In the genomic region with DNA sequence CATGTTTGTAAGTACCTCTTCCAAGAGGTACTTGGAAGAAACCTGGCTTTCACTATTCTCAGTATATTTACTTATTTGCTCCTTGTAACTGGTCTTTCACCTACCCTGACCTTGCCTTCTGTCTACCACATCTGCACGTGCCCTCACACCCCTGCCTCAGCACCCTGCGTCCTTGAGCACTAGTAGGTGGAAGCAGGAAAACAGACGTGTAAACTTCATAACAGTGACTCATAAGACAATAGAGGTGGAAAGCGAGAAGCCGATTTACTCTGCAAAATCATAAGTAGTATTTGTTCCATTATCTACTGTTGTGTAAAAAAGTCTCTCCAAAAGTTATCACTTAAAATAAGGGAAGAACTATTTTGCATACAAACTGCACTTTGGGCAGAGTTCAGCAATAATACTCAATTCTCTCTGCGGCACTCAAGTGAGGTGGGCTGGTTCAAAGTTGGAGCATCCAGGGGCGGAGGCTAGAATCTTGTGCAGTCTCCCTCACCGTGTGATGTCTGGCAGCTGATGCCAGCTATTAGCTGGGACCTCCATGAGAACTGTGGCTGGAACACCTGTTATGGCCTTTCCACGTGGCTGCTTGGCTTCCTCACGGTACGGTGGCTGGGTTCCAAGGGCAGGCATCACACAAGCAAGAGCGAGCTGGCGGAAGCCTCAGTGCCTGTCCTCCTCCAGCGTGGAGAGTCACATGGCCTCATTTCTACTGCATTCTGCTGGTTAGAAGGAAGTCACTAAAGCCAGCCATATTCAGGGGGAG, we compare ENCODE assay signal across 1 cellular context.
TF ChIP-seq lines count a peak whose summit lies in the region.

No MANE protein-coding gene starts in this region.

TF ChIP-seq in GM23338, 12 proteins besides CTCF, POLR2A, EP300 and RAD21 (continued from another document):
- TF ChIP-seq, protein P1, sequence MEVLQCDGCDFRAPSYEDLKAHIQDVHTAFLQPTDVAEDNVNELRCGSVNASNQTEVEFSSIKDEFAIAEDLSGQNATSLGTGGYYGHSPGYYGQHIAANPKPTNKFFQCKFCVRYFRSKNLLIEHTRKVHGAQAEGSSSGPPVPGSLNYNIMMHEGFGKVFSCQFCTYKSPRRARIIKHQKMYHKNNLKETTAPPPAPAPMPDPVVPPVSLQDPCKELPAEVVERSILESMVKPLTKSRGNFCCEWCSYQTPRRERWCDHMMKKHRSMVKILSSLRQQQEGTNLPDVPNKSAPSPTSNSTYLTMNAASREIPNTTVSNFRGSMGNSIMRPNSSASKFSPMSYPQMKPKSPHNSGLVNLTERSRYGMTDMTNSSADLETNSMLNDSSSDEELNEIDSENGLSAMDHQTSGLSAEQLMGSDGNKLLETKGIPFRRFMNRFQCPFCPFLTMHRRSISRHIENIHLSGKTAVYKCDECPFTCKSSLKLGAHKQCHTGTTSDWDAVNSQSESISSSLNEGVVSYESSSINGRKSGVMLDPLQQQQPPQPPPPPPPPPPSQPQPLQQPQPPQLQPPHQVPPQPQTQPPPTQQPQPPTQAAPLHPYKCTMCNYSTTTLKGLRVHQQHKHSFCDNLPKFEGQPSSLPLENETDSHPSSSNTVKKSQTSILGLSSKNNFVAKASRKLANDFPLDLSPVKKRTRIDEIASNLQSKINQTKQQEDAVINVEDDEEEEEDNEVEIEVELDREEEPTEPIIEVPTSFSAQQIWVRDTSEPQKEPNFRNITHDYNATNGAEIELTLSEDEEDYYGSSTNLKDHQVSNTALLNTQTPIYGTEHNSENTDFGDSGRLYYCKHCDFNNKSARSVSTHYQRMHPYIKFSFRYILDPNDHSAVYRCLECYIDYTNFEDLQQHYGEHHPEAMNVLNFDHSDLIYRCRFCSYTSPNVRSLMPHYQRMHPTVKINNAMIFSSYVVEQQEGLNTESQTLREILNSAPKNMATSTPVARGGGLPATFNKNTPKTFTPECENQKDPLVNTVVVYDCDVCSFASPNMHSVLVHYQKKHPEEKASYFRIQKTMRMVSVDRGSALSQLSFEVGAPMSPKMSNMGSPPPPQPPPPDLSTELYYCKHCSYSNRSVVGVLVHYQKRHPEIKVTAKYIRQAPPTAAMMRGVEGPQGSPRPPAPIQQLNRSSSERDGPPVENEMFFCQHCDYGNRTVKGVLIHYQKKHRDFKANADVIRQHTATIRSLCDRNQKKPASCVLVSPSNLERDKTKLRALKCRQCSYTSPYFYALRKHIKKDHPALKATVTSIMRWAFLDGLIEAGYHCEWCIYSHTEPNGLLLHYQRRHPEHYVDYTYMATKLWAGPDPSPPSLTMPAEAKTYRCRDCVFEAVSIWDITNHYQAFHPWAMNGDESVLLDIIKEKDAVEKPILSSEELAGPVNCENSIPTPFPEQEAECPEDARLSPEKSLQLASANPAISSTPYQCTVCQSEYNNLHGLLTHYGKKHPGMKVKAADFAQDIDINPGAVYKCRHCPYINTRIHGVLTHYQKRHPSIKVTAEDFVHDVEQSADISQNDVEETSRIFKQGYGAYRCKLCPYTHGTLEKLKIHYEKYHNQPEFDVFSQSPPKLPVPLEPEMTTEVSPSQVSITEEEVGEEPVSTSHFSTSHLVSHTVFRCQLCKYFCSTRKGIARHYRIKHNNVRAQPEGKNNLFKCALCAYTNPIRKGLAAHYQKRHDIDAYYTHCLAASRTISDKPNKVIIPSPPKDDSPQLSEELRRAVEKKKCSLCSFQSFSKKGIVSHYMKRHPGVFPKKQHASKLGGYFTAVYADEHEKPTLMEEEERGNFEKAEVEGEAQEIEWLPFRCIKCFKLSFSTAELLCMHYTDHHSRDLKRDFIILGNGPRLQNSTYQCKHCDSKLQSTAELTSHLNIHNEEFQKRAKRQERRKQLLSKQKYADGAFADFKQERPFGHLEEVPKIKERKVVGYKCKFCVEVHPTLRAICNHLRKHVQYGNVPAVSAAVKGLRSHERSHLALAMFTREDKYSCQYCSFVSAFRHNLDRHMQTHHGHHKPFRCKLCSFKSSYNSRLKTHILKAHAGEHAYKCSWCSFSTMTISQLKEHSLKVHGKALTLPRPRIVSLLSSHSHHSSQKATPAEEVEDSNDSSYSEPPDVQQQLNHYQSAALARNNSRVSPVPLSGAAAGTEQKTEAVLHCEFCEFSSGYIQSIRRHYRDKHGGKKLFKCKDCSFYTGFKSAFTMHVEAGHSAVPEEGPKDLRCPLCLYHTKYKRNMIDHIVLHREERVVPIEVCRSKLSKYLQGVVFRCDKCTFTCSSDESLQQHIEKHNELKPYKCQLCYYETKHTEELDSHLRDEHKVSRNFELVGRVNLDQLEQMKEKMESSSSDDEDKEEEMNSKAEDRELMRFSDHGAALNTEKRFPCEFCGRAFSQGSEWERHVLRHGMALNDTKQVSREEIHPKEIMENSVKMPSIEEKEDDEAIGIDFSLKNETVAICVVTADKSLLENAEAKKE (CRISPR knock-in tag; IDR thresholded peaks at IDR 0.05) = no peak
- no peak for TF ChIP-seq JUNB (IDR thresholded peaks at IDR 0.05; ENCODE audit: unreplicated experiment)
- TF ChIP-seq, protein P2, sequence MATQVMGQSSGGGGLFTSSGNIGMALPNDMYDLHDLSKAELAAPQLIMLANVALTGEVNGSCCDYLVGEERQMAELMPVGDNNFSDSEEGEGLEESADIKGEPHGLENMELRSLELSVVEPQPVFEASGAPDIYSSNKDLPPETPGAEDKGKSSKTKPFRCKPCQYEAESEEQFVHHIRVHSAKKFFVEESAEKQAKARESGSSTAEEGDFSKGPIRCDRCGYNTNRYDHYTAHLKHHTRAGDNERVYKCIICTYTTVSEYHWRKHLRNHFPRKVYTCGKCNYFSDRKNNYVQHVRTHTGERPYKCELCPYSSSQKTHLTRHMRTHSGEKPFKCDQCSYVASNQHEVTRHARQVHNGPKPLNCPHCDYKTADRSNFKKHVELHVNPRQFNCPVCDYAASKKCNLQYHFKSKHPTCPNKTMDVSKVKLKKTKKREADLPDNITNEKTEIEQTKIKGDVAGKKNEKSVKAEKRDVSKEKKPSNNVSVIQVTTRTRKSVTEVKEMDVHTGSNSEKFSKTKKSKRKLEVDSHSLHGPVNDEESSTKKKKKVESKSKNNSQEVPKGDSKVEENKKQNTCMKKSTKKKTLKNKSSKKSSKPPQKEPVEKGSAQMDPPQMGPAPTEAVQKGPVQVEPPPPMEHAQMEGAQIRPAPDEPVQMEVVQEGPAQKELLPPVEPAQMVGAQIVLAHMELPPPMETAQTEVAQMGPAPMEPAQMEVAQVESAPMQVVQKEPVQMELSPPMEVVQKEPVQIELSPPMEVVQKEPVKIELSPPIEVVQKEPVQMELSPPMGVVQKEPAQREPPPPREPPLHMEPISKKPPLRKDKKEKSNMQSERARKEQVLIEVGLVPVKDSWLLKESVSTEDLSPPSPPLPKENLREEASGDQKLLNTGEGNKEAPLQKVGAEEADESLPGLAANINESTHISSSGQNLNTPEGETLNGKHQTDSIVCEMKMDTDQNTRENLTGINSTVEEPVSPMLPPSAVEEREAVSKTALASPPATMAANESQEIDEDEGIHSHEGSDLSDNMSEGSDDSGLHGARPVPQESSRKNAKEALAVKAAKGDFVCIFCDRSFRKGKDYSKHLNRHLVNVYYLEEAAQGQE (IDR thresholded peaks at IDR 0.05; ENCODE audit: unreplicated experiment) = no peak
- no peak for TF ChIP-seq CREB1 (CRISPR knock-in tag; IDR thresholded peaks at IDR 0.05; ENCODE audit: low read depth)
- TF ChIP-seq NANOG (IDR thresholded peaks at IDR 0.05; ENCODE audit: borderline replicate concordance) = no peak
- no peak for TF ChIP-seq POLR2AphosphoS5 (IDR thresholded peaks at IDR 0.05; ENCODE audit: low read depth)
- no peak for TF ChIP-seq ZNF331 (CRISPR knock-in tag; IDR thresholded peaks at IDR 0.05; ENCODE audit: low read depth)
- TF ChIP-seq, protein P3, sequence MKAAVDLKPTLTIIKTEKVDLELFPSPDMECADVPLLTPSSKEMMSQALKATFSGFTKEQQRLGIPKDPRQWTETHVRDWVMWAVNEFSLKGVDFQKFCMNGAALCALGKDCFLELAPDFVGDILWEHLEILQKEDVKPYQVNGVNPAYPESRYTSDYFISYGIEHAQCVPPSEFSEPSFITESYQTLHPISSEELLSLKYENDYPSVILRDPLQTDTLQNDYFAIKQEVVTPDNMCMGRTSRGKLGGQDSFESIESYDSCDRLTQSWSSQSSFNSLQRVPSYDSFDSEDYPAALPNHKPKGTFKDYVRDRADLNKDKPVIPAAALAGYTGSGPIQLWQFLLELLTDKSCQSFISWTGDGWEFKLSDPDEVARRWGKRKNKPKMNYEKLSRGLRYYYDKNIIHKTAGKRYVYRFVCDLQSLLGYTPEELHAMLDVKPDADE (IDR thresholded peaks at IDR 0.05) = no peak
- TF ChIP-seq ZNF114 (CRISPR knock-in tag; IDR thresholded peaks at IDR 0.05) = no peak
